In genomic region chr1:225779165-225779564, GRCh38 we compare ENCODE assay signal across 8 cellular contexts. TPM values are rescaled to one million over a fixed set of nuclear protein-coding genes. Genes with fewer than 3 reads are reported as not detected.
DNase-seq lines count a peak whose midpoint lies in the region; ATAC-seq, FAIRE-seq and TF ChIP-seq lines count a peak whose summit lies in the region.
"Not testable (repeated sequence)": the region's sequence is repeated elsewhere in the genome, so short reads cannot be mapped to it uniquely, and the experiment has no call there.

No MANE protein-coding gene starts in this region.

- H3K27me3 ChIP-seq in CD4-positive, alpha-beta T cell (ENCODE audit: control insufficient read depth, insufficient read depth, low read length); HUES64 (ENCODE audit: insufficient read depth, low read length); GM12878 (replicated peaks in 1 of 2; ENCODE audit: control insufficient read depth in 2 of 2, insufficient read depth in 2 of 2, low read length in 1 of 2); fibroblast of lung (ENCODE audit: control insufficient read depth, insufficient read depth, low read length); right lobe of liver; psoas muscle (ENCODE audit: insufficient read depth in 3 of 3, low read length in 2 of 3); upper lobe of right lung: not testable (repeated sequence)

- H3K9ac ChIP-seq in HUES64 (ENCODE audit: low read depth, low read length) (peak overlapping the region; percentile 99; the same call in 1 of the 2 replicates), GM12878 (ENCODE audit: control insufficient read depth, insufficient read depth, low read length) (peak overlapping the region; percentile 95; the same call in 1 of the 2 replicates)
- not testable (repeated sequence) for H3K9ac ChIP-seq in fibroblast of lung (ENCODE audit: insufficient read depth, low read length)

- not testable (repeated sequence) for H3K27me3 Mint-ChIP-seq in CD4-positive, alpha-beta T cell

- TF ChIP-seq POLR2A in GM12878 (IDR thresholded peaks at IDR 0.05; ENCODE audit: low read depth, low read length); right lobe of liver (IDR thresholded peaks at IDR 0.05): not testable (repeated sequence)

- BruUV-seq in GM12878 (replicated peaks; lab: Mats Ljungman, UMichigan): not testable (repeated sequence)

- peaks cover 39% of the 10 kb centered on the region for H3K36me3 ChIP-seq in HUES64 (ENCODE audit: insufficient read depth, low read length)
- H3K36me3 ChIP-seq in GM12878 (ENCODE audit: control insufficient read depth in 2 of 2, insufficient read depth in 2 of 2, low read length in 1 of 2): peaks cover 0 to 10% of the 10 kb centered on the region in 2 experiments; a peak in 1 of 4 replicates
- H3K36me3 ChIP-seq in fibroblast of lung (ENCODE audit: control insufficient read depth, insufficient read depth, low read length): not testable (repeated sequence)
- peaks cover 0 to 14% (median 0%) of the 10 kb centered on the region in 4 donors for H3K36me3 ChIP-seq in right lobe of liver
- H3K36me3 ChIP-seq in psoas muscle (ENCODE audit: insufficient read depth in 1 of 2, low read depth in 1 of 2): peaks cover 3 to 25% of the 10 kb centered on the region in 2 donors
- peaks cover 17% of the 10 kb centered on the region for H3K36me3 ChIP-seq in upper lobe of right lung

- in situ Hi-C loops in GM12878 (cut with MboI): loop anchor here (5.0 to 10.0 kb wide), 2 partner anchors 133 to 304 kb away; no protein-coding TSS in a partner anchor

- peak overlapping the region; percentile 97 for H3K27ac ChIP-seq in CD4-positive, alpha-beta T cell (ENCODE audit: low read depth, low read length)
- not testable (repeated sequence) for H3K27ac ChIP-seq in HUES64 (ENCODE audit: low read depth, low read length); GM12878 (ENCODE audit: control insufficient read depth, insufficient read depth); fibroblast of lung (ENCODE audit: insufficient read depth, low read length); right lobe of liver
- H3K27ac ChIP-seq in RWPE1 (peak overlapping the region; percentile 50), psoas muscle (peak overlapping the region; percentile 89), upper lobe of right lung (peak overlapping the region; percentile 97)

- H3K9me3 Mint-ChIP-seq in CD4-positive, alpha-beta T cell: not testable (repeated sequence)

- H3K36me3 Mint-ChIP-seq in CD4-positive, alpha-beta T cell (ENCODE audit: low read depth): peaks cover 35% of the 10 kb centered on the region

- not testable (repeated sequence) for TF ChIP-seq CTCF in CD4-positive, alpha-beta T cell (IDR thresholded peaks at IDR 0.05); RWPE1 (conservative IDR thresholded peaks at IDR 0.05; ENCODE audit: low read depth); GM12878 (IDR thresholded peaks at IDR 0.05 in 2 of 3, conservative IDR thresholded peaks at IDR 0.05 in 1 of 3; ENCODE audit: control insufficient read depth in 2 of 3, extremely low read depth in 1 of 3, insufficient read depth in 1 of 3, low read depth in 3 of 3, low read length in 3 of 3); fibroblast of lung (conservative IDR thresholded peaks at IDR 0.05 in 1 of 2, IDR thresholded peaks at IDR 0.05 in 1 of 2; ENCODE audit: low read depth in 1 of 2, low read length in 2 of 2); right lobe of liver (IDR thresholded peaks at IDR 0.05); psoas muscle (IDR thresholded peaks at IDR 0.05); upper lobe of right lung (IDR thresholded peaks at IDR 0.05)

- CTCF ChIA-PET in CD4-positive, alpha-beta T cell (lab: Charles Lee): interaction anchor here (2.1 to 2.4 kb wide), 2 partner anchors 8 to 145 kb away, joined by 9 to 19 read pairs; partner anchors contain the start of gene PYCR2
- CTCF ChIA-PET in RWPE1 (lab: Yijun Ruan, JAX) (interaction anchor here (0.6 to 3.5 kb wide), 7 partner anchors 13 to 304 kb away, joined by 3 to 22 read pairs (median 3); no protein-coding TSS in a partner anchor), GM12878 (lab: Yijun Ruan, JAX) (interaction anchor here (1.3 to 6.2 kb wide), 8 partner anchors 12 to 312 kb away, joined by 3 to 57 read pairs (median 12); partner anchors contain the start of gene TMEM63A)

- RAD21 ChIA-PET in GM12878 (lab: Charles Lee; ENCODE audit: unreplicated experiment): interaction anchor here (0.6 to 5.2 kb wide), 8 partner anchors 11 to 353 kb away, joined by 3 to 39 read pairs (median 4); partner anchors contain the start of gene TMEM63A

- not testable (repeated sequence) for DNase-seq in CD4-positive, alpha-beta T cell; RWPE1 (ENCODE audit: low spot score); GM12878 (ENCODE audit: low read depth, low spot score); fibroblast of lung (ENCODE audit: low read depth in 2 of 2); right lobe of liver; psoas muscle; upper lobe of right lung

- ATAC-seq in CD4-positive, alpha-beta T cell (ENCODE audit: poor library complexity); GM12878; right lobe of liver; psoas muscle; upper lobe of right lung: not testable (repeated sequence)

- SMC1A ChIA-PET in GM12878 (lab: Charles Lee; ENCODE audit: uncharacterized antibody, unreplicated experiment): interaction anchor here (0.7 to 3.5 kb wide), 9 partner anchors 8 to 419 kb away, joined by 3 to 29 read pairs (median 6); partner anchors contain the start of gene TMEM63A

- not testable (repeated sequence) for TF ChIP-seq EP300 in GM12878 (IDR thresholded peaks at IDR 0.05; ENCODE audit: borderline replicate concordance in 1 of 2, control insufficient read depth in 1 of 2, low read depth in 2 of 2, low read length in 2 of 2)

- intact Hi-C loops in CD4-positive, alpha-beta T cell (cut with DNase I, micrococcal nuclease): loop anchor here (5.0 to 10.0 kb wide), 9 partner anchors 88 to 352 kb away; partner anchors contain the start of genes H3-3A (in 1 of the 2), LBR (in 1 of the 2) and SDE2 (in 1 of the 2)
- intact Hi-C loops in GM12878 (cut with micrococcal nuclease; ENCODE audit: unreplicated experiment): loop anchor here (5.0 to 10.0 kb wide), 2 partner anchors 143 to 336 kb away; partner anchors contain the start of gene PYCR2
- intact Hi-C loops in right lobe of liver (cut with DNase I): loop anchor here in 1 of 2 donors (10.0 kb wide), 2 partner anchors 66 to 214 kb away; no protein-coding TSS in a partner anchor
- intact Hi-C loops in psoas muscle (cut with DNase I): loop anchor here (2.0 to 10.0 kb wide), 4 partner anchors 33 to 196 kb away; partner anchors contain the start of gene EPHX1 (in 2 of the 2)
- intact Hi-C loops in upper lobe of right lung (cut with DNase I): loop anchor here (10.0 kb wide), 1 partner anchor 224 kb away; no protein-coding TSS in a partner anchor

- H4K20me1 ChIP-seq in GM12878 (ENCODE audit: control insufficient read depth, insufficient read depth); fibroblast of lung (ENCODE audit: control insufficient read depth, extremely low read depth, insufficient read depth, low read length): not testable (repeated sequence)

- H3K9me3 ChIP-seq in CD4-positive, alpha-beta T cell (ENCODE audit: control insufficient read depth, low read length); HUES64 (ENCODE audit: insufficient read depth, low read depth, low read length); GM12878 (replicated peaks; ENCODE audit: control insufficient read depth, insufficient read depth, low read length); fibroblast of lung (ENCODE audit: control insufficient read depth, insufficient read depth, low read depth, low read length); right lobe of liver; psoas muscle; upper lobe of right lung: not testable (repeated sequence)

- not testable (repeated sequence) for H3K27ac Mint-ChIP-seq in CD4-positive, alpha-beta T cell

- POLR2A ChIA-PET in CD4-positive, alpha-beta T cell (lab: Charles Lee): interaction anchor here (0.7 to 4.4 kb wide), 15 partner anchors 9 to 629 kb away, joined by 3 to 98 read pairs (median 16); partner anchors contain the start of genes EPHX1, PARP1, PYCR2 and TMEM63A
- POLR2A ChIA-PET in RWPE1 (lab: Yijun Ruan, JAX; ENCODE audit: low non-redundant PET) (interaction anchor here (0.6 to 0.7 kb wide), 2 partner anchors 106 to 127 kb away, joined by 5 to 7 read pairs; no protein-coding TSS in a partner anchor), GM12878 (lab: Charles Lee) (interaction anchor here (0.7 to 3.8 kb wide), 4 partner anchors 9 to 128 kb away, joined by 3 to 30 read pairs (median 4); partner anchors contain the start of gene TMEM63A)

- not testable (repeated sequence) for TF ChIP-seq RAD21 in GM12878 (IDR thresholded peaks at IDR 0.05; ENCODE audit: insufficient read depth, low read depth, low read length)

- FAIRE-seq in GM12878 (lab: Jason Lieb, UNC): not testable (repeated sequence)

- H3K79me2 ChIP-seq in GM12878 (ENCODE audit: control insufficient read depth, insufficient read depth, low read length) (peaks cover 57% of the 10 kb centered on the region), fibroblast of lung (ENCODE audit: control insufficient read depth, insufficient read depth, low read length) (peaks cover 60% of the 10 kb centered on the region)

- H3K4me3 ChIP-seq in HUES64 (ENCODE audit: low read length): peak overlapping the region; percentile 96
- peak overlapping the region; percentile 87 for H3K4me3 ChIP-seq in GM12878
- H3K4me3 ChIP-seq in fibroblast of lung (replicated peaks in 1 of 4; ENCODE audit: control extremely low read depth in 1 of 4, insufficient read depth in 1 of 4, low read depth in 3 of 4, low read length in 4 of 4): peak overlapping the region; percentile 63 to 99 (median 90)
- H3K4me3 ChIP-seq in right lobe of liver: peak overlapping the region in 2 of 3 donors; percentile 69 to 80
- peak overlapping the region; percentile 76 for H3K4me3 ChIP-seq in psoas muscle
- H3K4me3 ChIP-seq in upper lobe of right lung: peak overlapping the region; percentile 85

- not testable (repeated sequence) for H2AFZ ChIP-seq in GM12878 (ENCODE audit: control insufficient read depth, low read depth, low read length); fibroblast of lung (ENCODE audit: low read length)

- WGBS in HUES64: 51% methylated on average over 13 of the region's 13 CpGs
- WGBS in GM12878 (ENCODE audit: insufficient coverage, insufficient replicate concordance, low lambda C conversion rate, missing lambda C conversion rate): 70% methylated on average over 13 of the region's 13 CpGs
- WGBS in right lobe of liver (ENCODE audit: insufficient coverage, low coverage, low lambda C conversion rate, missing lambda C conversion rate): 59% methylated on average over 13 of the region's 13 CpGs
- 41 to 54% (median 46%) methylated on average over 13 of the region's 13 CpGs for WGBS in psoas muscle, 3 donors

- H3K4me3 Mint-ChIP-seq in CD4-positive, alpha-beta T cell: not testable (repeated sequence)

- H3K4me2 ChIP-seq in GM12878 (ENCODE audit: control insufficient read depth, insufficient read depth) (peak overlapping the region; percentile 81), fibroblast of lung (ENCODE audit: extremely low read depth, insufficient read depth, low read length) (peak overlapping the region; percentile 89)

- H3K4me1 ChIP-seq in HUES64 (ENCODE audit: insufficient read depth, low read length) (peaks cover 37% of the 10 kb centered on the region), right lobe of liver (peaks cover 0 to 34% (median 10%) of the 10 kb centered on the region in 4 donors), psoas muscle (peaks cover 52% of the 10 kb centered on the region), upper lobe of right lung (peaks cover 48% of the 10 kb centered on the region)
- H3K4me1 ChIP-seq in GM12878 (ENCODE audit: control insufficient read depth, insufficient read depth, low read length); fibroblast of lung (ENCODE audit: control insufficient read depth, extremely low read depth, insufficient read depth, low read length): not testable (repeated sequence)

- H3K4me1 Mint-ChIP-seq in CD4-positive, alpha-beta T cell (ENCODE audit: low read depth): peaks cover 27% of the 10 kb centered on the region

RNA-seq across cellular contexts. Expression of gene SRP9, which starts 1.5 kb away (rescaled TPM):
- total RNA-seq in CD4-positive, alpha-beta T cell: 10 to 100 TPM; 63.7 to 69.8 TPM
- polyA plus RNA-seq in HUES64 (2013, experiment 1 of 2): 420 TPM
- 458 TPM for polyA plus RNA-seq in HUES64 (2013, experiment 2 of 2)
- 92.8 and 142 TPM in 2 replicates for total RNA-seq in GM12878 (2013; cell fraction: nucleolus; rRNA removed)
- total RNA-seq in GM12878 (2014; rRNA removed) (250 and 316 TPM in 2 replicates), GM12878 (2014; rRNA removed; fragmentation: Illumina TruSeq; extraction: Trizol) (367 and 372 TPM in 2 replicates), GM12878 (2021) (248 and 256 TPM in 2 replicates), fibroblast of lung (159 and 202 TPM in 2 replicates), right lobe of liver (100 to 1,000 TPM; 132 to 150 (median 141) TPM), psoas muscle (100 to 1,000 TPM; 137 to 199 (median 154) TPM), upper lobe of right lung (157 TPM)
- 137 TPM for polyA plus RNA-seq in GM12878 (2011; ENCODE audit: low read depth)
- polyA plus RNA-seq in GM12878 (2011; rRNA removed) (639 and 968 TPM in 2 replicates), GM12878 (2014; fragmentation: Illumina TruSeq; extraction: Trizol) (389 and 483 TPM in 2 replicates), GM12878 (2014; fragmentation: Nextera tagmentation; extraction: Ambion mirVana) (1,000 to 10,000 TPM in 1 of 2 experiments, 100 to 1,000 TPM in 1; 912 to 1,200 TPM), GM12878 (2014; rRNA removed) (221 and 283 TPM in 2 replicates), GM12878 (2016; fragmentation: Nextera tagmentation; extraction: Ambion mirVana) (100 to 1,000 TPM; 643 to 700 TPM), fibroblast of lung (442 and 452 TPM in 2 replicates), psoas muscle (100 to 1,000 TPM; 137 to 216 (median 143) TPM)
- 187 and 288 TPM in 2 replicates for polyA plus RNA-seq in GM12878 (2011; cell fraction: cytosol; rRNA removed)
- polyA plus RNA-seq in GM12878 (2011; cell fraction: nucleus; rRNA removed): 151 and 163 TPM in 2 replicates
- polyA plus RNA-seq in GM12878 (2012): 184 and 213 TPM in 2 replicates
- 97.0 and 162 TPM in 2 replicates for polyA minus RNA-seq in GM12878 (2011; rRNA and poly(A)+ RNA removed)
- 58.9 and 81.8 TPM in 2 replicates for polyA minus RNA-seq in GM12878 (2011; cell fraction: cytosol; rRNA and poly(A)+ RNA removed)
- 20.8 and 23.2 TPM in 2 replicates for polyA minus RNA-seq in GM12878 (2011; cell fraction: nucleus; rRNA and poly(A)+ RNA removed)
- 264 and 270 TPM in 2 replicates for polyA plus RNA-seq in fibroblast of lung (2012)
- 45.2 and 91.4 TPM in 2 replicates for polyA minus RNA-seq in fibroblast of lung (ENCODE audit: low replicate concordance)

RNA-seq across cellular contexts. Expression of gene EPHX1, which starts 30.8 kb away (rescaled TPM):
- under 1 TPM; 0.34 to 0.47 TPM for total RNA-seq in CD4-positive, alpha-beta T cell
- polyA plus RNA-seq in HUES64 (2013, experiment 1 of 2): 51.2 TPM
- 44.6 TPM for polyA plus RNA-seq in HUES64 (2013, experiment 2 of 2)
- total RNA-seq in GM12878 (2013; cell fraction: nucleolus; rRNA removed): 1.2 and 3.3 TPM in 2 replicates
- 0.73 and 1.0 TPM in 2 replicates for total RNA-seq in GM12878 (2014; rRNA removed)
- total RNA-seq in GM12878 (2014; rRNA removed; fragmentation: Illumina TruSeq; extraction: Trizol): 1.0 TPM in 2 replicates
- total RNA-seq in GM12878 (2021): 2.6 and 2.9 TPM in 2 replicates
- 1.4 TPM for polyA plus RNA-seq in GM12878 (2011; ENCODE audit: low read depth)
- 0.29 and 0.69 TPM in 2 replicates for polyA plus RNA-seq in GM12878 (2011; rRNA removed)
- 0.22 and 0.78 TPM in 2 replicates for polyA plus RNA-seq in GM12878 (2011; cell fraction: cytosol; rRNA removed)
- 1.1 and 1.2 TPM in 2 replicates for polyA plus RNA-seq in GM12878 (2011; cell fraction: nucleus; rRNA removed)
- 1.5 and 2.8 TPM in 2 replicates for polyA plus RNA-seq in GM12878 (2012)
- polyA plus RNA-seq in GM12878 (2014; fragmentation: Illumina TruSeq; extraction: Trizol): 1.4 and 1.6 TPM in 2 replicates
- polyA plus RNA-seq in GM12878 (2014; fragmentation: Nextera tagmentation; extraction: Ambion mirVana): not detected
- 0.33 and 1.6 TPM in 2 replicates for polyA plus RNA-seq in GM12878 (2014; rRNA removed)
- polyA plus RNA-seq in GM12878 (2016; fragmentation: Nextera tagmentation; extraction: Ambion mirVana): under 1 TPM; 0.64 to 0.83 TPM
- 0.62 TPM in 1 of 2 replicates, not detected in the other for polyA minus RNA-seq in GM12878 (2011; rRNA and poly(A)+ RNA removed)
- not detected in 2 replicates for polyA minus RNA-seq in GM12878 (2011; cell fraction: cytosol; rRNA and poly(A)+ RNA removed)
- polyA minus RNA-seq in GM12878 (2011; cell fraction: nucleus; rRNA and poly(A)+ RNA removed): 0.86 and 0.97 TPM in 2 replicates
- total RNA-seq in fibroblast of lung: 42.1 and 44.3 TPM in 2 replicates
- 39.1 and 57.8 TPM in 2 replicates for polyA plus RNA-seq in fibroblast of lung
- polyA plus RNA-seq in fibroblast of lung (2012): 92.4 and 118 TPM in 2 replicates
- 85.2 and 96.8 TPM in 2 replicates for polyA minus RNA-seq in fibroblast of lung (ENCODE audit: low replicate concordance)
- 1,000 to 10,000 TPM in 3 of 6 experiments, 100 to 1,000 TPM in 3; 331 to 4,402 (median 1,032) TPM for total RNA-seq in right lobe of liver
- total RNA-seq in psoas muscle: 100 to 1,000 TPM in 2 of 4 donors, 10 to 100 TPM in 2; 65.8 to 209 (median 98.1) TPM
- 100 to 1,000 TPM in 1 of 3 donors, 10 to 100 TPM in 2; 19.4 to 118 (median 60.4) TPM for polyA plus RNA-seq in psoas muscle
- 245 TPM for total RNA-seq in upper lobe of right lung

Comparison
In these comparisons a context has a peak if more than half of its experiments do, and no peak if none do; other contexts are left out.
1. RNA of gene EPHX1, which starts 30.8 kb away (total RNA-seq): 331 to 4,402 TPM in right lobe of liver, 245 TPM in upper lobe of right lung (single experiment), 65.8 to 209 TPM in psoas muscle and 42.1 to 44.3 TPM in fibroblast of lung; 0.73 to 3.3 TPM in GM12878 and 0.34 to 0.47 TPM in CD4-positive, alpha-beta T cell; every median in the first group is over 10 times any median in the second.
2. Peak in every context shown above with its lines, with median percentiles within 50 percentile points of each other: H3K4me3 ChIP-seq.